ENCODE assay signal across 12 cellular contexts in the genomic region with DNA sequence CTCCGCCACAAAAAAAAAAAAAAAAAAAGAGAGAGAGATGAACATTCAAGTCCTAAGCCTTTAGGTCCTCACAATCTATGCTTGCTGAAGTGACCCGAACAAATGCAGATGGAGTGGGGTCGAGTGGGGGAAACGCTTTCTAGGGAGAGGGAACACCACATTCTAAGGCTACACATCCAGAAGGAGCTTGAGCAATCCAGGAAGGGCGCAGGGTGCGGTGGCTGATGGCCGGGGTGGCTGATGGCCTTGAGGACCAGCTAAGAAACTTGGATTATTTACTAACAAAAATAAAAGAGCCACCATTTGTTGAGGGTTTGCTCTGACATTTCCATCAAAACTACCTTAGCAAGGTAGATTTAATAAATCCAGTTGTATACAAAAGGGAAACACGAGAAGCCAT. TPM values are rescaled to one million over a fixed set of nuclear protein-coding genes. Genes with fewer than 3 reads are reported as not detected.
A peak's percentile ranks its signal among the peaks of the same experiment; 100 is the strongest.
DNase-seq lines count a peak whose midpoint lies in the region; FAIRE-seq and TF ChIP-seq lines count a peak whose summit lies in the region.
"Had no signal": no experiment of that assay in that cellular context is flagged by ENCODE, and none has a peak within 500 bp of the region (broad histone marks: within the 10 kb centered on the region; RNA-seq: fewer than 3 reads in every experiment).

No MANE protein-coding gene starts in this region.

- H3K79me2 ChIP-seq in GM23248 (ENCODE audit: insufficient read depth), result no peaks in the 10 kb centered on the region
- peaks cover 8% of the 10 kb centered on the region for H3K79me2 ChIP-seq in OCI-LY3 (ENCODE audit: low read length)
- H3K79me2 ChIP-seq in endothelial cell of umbilical vein (ENCODE audit: control insufficient read depth, insufficient read depth, low read length), result peaks cover 4% of the 10 kb centered on the region

- H3K27ac ChIP-seq in GM23248 (0 out of 2 replicates have a peak overlapping the region, but pooled peaks have one; percentile 30), OCI-LY3 (ENCODE audit: low read length) (no peak overlapping the region), endothelial cell of umbilical vein (ENCODE audit: insufficient read depth, low read depth, low read length) (no peak overlapping the region), neuronal stem cell (replicated peaks; ENCODE audit: low read length) (no peak overlapping the region)
- H3K27ac ChIP-seq: WERI-Rb-1 had no signal

- no peak overlapping the region for H2BK120ac ChIP-seq in neuronal stem cell (ENCODE audit: low read depth, low read length)

- TF ChIP-seq CTCF in OCI-LY3 (IDR thresholded peaks at IDR 0.05; ENCODE audit: low read depth, low read length), result no peak
- TF ChIP-seq CTCF in endothelial cell of umbilical vein (IDR thresholded peaks at IDR 0.05; ENCODE audit: extremely low read depth in 1 of 2, insufficient read depth in 1 of 2, low read depth in 1 of 2, low read length in 2 of 2), result no peak

- CTCF ChIA-PET in endothelial cell of umbilical vein (lab: Charles Lee), result interaction anchor here (0.6 to 2.2 kb wide), 4 partner anchors 86 to 436 kb away, joined by 3 to 11 read pairs (median 4); no protein-coding TSS in a partner anchor

- H4K8ac ChIP-seq in neuronal stem cell (ENCODE audit: low read depth, low read length), result no peak overlapping the region

- no peaks in the 10 kb centered on the region for H3K9me1 ChIP-seq in endothelial cell of umbilical vein (replicated peaks; ENCODE audit: control insufficient read depth, extremely low read depth, insufficient read depth, low read length)

- no peaks in the 10 kb centered on the region for H3F3A ChIP-seq in GM23248 (ENCODE audit: insufficient read depth)

- no peak overlapping the region for H3K18ac ChIP-seq in neuronal stem cell (ENCODE audit: low read length)

- H3K9me3 ChIP-seq in GM23248 (ENCODE audit: low read depth) (no peaks in the 10 kb centered on the region), OCI-LY3 (ENCODE audit: insufficient read depth, low read length) (no peaks in the 10 kb centered on the region), endothelial cell of umbilical vein (replicated peaks; ENCODE audit: control insufficient read depth, insufficient read depth, low read length) (no peaks in the 10 kb centered on the region), neuronal stem cell (replicated peaks in 1 of 2; ENCODE audit: control insufficient read depth in 2 of 2, insufficient read depth in 1 of 2, low read depth in 1 of 2, low read length in 2 of 2) (no peaks in the 10 kb centered on the region)
- H3K9me3 ChIP-seq: left ventricle myocardium inferior had no signal

- H3K4me2 ChIP-seq in GM23248 (ENCODE audit: unreplicated experiment), result no peak overlapping the region
- H3K4me2 ChIP-seq in OCI-LY3 (ENCODE audit: low read length), result peak overlapping the region; percentile 45
- H3K4me2 ChIP-seq in endothelial cell of umbilical vein (ENCODE audit: insufficient read depth, low read length), result no peak overlapping the region
- no peak overlapping the region for H3K4me2 ChIP-seq in neuronal stem cell (ENCODE audit: insufficient read depth, low read length, poor library complexity, severe bottlenecking)

- no TSS peak for BruUV-seq in endothelial cell of umbilical vein (replicated peaks; lab: Mats Ljungman, UMichigan)

- no peak overlapping the region for H3K4ac ChIP-seq in neuronal stem cell (ENCODE audit: low read length)

- 0 out of 2 replicates have a peak, but pooled peaks cover 5% of the 10 kb centered on the region for H3K36me3 ChIP-seq in GM23248 (ENCODE audit: low read depth)
- H3K36me3 ChIP-seq in OCI-LY3 (replicated peaks; ENCODE audit: low read depth, low read length), result peaks cover 9% of the 10 kb centered on the region
- peaks cover 0 to 4% of the 10 kb centered on the region in 2 experiments for H3K36me3 ChIP-seq in endothelial cell of umbilical vein (ENCODE audit: control insufficient read depth in 2 of 2, extremely low read depth in 1 of 2, insufficient read depth in 2 of 2, low read length in 2 of 2)
- H3K36me3 ChIP-seq in neuronal stem cell (replicated peaks in 1 of 2; ENCODE audit: control insufficient read depth in 2 of 2, insufficient read depth in 2 of 2, low read length in 2 of 2), result peaks cover 0 to 20% of the 10 kb centered on the region in 2 donors

- no peak overlapping the region for H3K14ac ChIP-seq in neuronal stem cell (ENCODE audit: low read length)

- no peak overlapping the region for H2BK12ac ChIP-seq in neuronal stem cell (ENCODE audit: low read length)

- no peak for TF ChIP-seq POLR2A in endothelial cell of umbilical vein (IDR thresholded peaks at IDR 0.05; ENCODE audit: low read depth, low read length)

- peak; percentile 8 for FAIRE-seq in endothelial cell of umbilical vein (lab: Jason Lieb, UNC)
- FAIRE-seq: frontal cortex had no signal

- no peak overlapping the region for H3K23ac ChIP-seq in neuronal stem cell (ENCODE audit: low read depth, low read length, poor library complexity)

- no peaks in the 10 kb centered on the region for H3K79me1 ChIP-seq in neuronal stem cell (ENCODE audit: low read depth, low read length)

- no peak overlapping the region for H3K4me3 ChIP-seq in GM23248
- no peak overlapping the region for H3K4me3 ChIP-seq in OCI-LY3 (ENCODE audit: low read length)
- no peak overlapping the region for H3K4me3 ChIP-seq in endothelial cell of umbilical vein (replicated peaks in 1 of 3; ENCODE audit: insufficient read depth in 1 of 3, low read depth in 1 of 3, low read length in 3 of 3)
- no peak overlapping the region for H3K4me3 ChIP-seq in neuronal stem cell (ENCODE audit: low read length in 2 of 2)

- H3K27me3 ChIP-seq in GM23248 (replicated peaks; ENCODE audit: insufficient read depth), result no peaks in the 10 kb centered on the region
- H3K27me3 ChIP-seq in OCI-LY3 (ENCODE audit: low read depth, low read length), result no peaks in the 10 kb centered on the region
- no peaks in the 10 kb centered on the region for H3K27me3 ChIP-seq in endothelial cell of umbilical vein (ENCODE audit: control insufficient read depth in 2 of 2, insufficient read depth in 2 of 2, low read length in 2 of 2)
- H3K27me3 ChIP-seq in neuronal stem cell (ENCODE audit: control insufficient read depth in 3 of 3, insufficient read depth in 3 of 3, low read depth in 1 of 3, low read length in 3 of 3), result no peaks in the 10 kb centered on the region

- H2BK15ac ChIP-seq in neuronal stem cell (ENCODE audit: low read length), result no peak overlapping the region

- DNase-seq in GM23248 (no peak), endothelial cell of umbilical vein (ENCODE audit: low read depth, low spot score) (no peak), neuronal stem cell (ENCODE audit: low spot score) (no peak), CD1c-positive myeloid dendritic cell (ENCODE audit: extremely low spot score) (no peak), NCI-H1436 (lab: John Stamatoyannopoulos, UW) (no peak), cortex of kidney (lab: John Stamatoyannopoulos, UW) (no peak), KG1 (lab: John Stamatoyannopoulos, UW) (no peak)

- no peaks in the 10 kb centered on the region for H4K20me1 ChIP-seq in GM23248 (ENCODE audit: insufficient read depth)
- H4K20me1 ChIP-seq in OCI-LY3 (ENCODE audit: insufficient read depth, low read length), result no peaks in the 10 kb centered on the region
- no peaks in the 10 kb centered on the region for H4K20me1 ChIP-seq in endothelial cell of umbilical vein (replicated peaks; ENCODE audit: control insufficient read depth, extremely low read depth, insufficient read depth, low read length)

- H3K4me1 ChIP-seq in GM23248 (ENCODE audit: insufficient read depth) (no peaks in the 10 kb centered on the region), OCI-LY3 (ENCODE audit: low read length) (peaks cover 10% of the 10 kb centered on the region), endothelial cell of umbilical vein (ENCODE audit: control insufficient read depth, extremely low read depth, insufficient read depth, low read length) (peaks cover 4% of the 10 kb centered on the region), neuronal stem cell (ENCODE audit: control insufficient read depth in 2 of 2, insufficient read depth in 1 of 2, low read depth in 1 of 2, low read length in 2 of 2) (peaks cover 4 to 5% of the 10 kb centered on the region in 2 donors)

- in situ Hi-C loops in GM23248 (cut with MboI), result loop anchor here (10.0 to 25.0 kb wide), 2 partner anchors 159 to 431 kb away; a partner anchor contains a TSS

- H3K9ac ChIP-seq in GM23248 (peak overlapping the region; percentile 93; the same call in 1 of the 2 replicates), OCI-LY3 (ENCODE audit: low read length) (no peak overlapping the region), endothelial cell of umbilical vein (replicated peaks; ENCODE audit: extremely low read depth, insufficient read depth, low read length) (no peak overlapping the region), neuronal stem cell (ENCODE audit: low read depth, low read length, poor library complexity) (no peak overlapping the region)

- H2AK5ac ChIP-seq in neuronal stem cell (ENCODE audit: low read depth, low read length), result no peak overlapping the region

- intact Hi-C loops in endothelial cell of umbilical vein (cut with micrococcal nuclease), result no loop called here

- no peak overlapping the region for H4K91ac ChIP-seq in neuronal stem cell (ENCODE audit: low read depth, low read length, poor library complexity)

- H3K9me2 ChIP-seq in GM23248 (ENCODE audit: insufficient read depth), result no peaks in the 10 kb centered on the region

- POLR2A ChIA-PET in endothelial cell of umbilical vein (lab: Charles Lee), result no interaction called here

- WGBS in GM23248 (ENCODE audit: low coverage in 1 of 2, low lambda C conversion rate in 2 of 2, missing lambda C conversion rate in 2 of 2), 2 experiments, result 90 to 94% methylated on average over 7 to 8 of the region's 8 CpGs
- no CpG with 5 or more reads among the region's 8 CpGs for WGBS in neuronal stem cell (ENCODE audit: extremely low coverage in 2 of 2, insufficient read length in 2 of 2, insufficient replicate concordance in 1 of 2), 2 donors

- dilution Hi-C loops in endothelial cell of umbilical vein (cut with MboI; ENCODE audit: extremely low pct_ligation_motif_present, low sequenced_read_pairs), result no loop called here

- H2AFZ ChIP-seq in GM23248 (peak overlapping the region; percentile 95), OCI-LY3 (ENCODE audit: low read depth, low read length) (peak overlapping the region; percentile 68; the same call in 1 of the 2 replicates), endothelial cell of umbilical vein (ENCODE audit: low read depth, low read length) (peak overlapping the region; percentile 64), neuronal stem cell (ENCODE audit: low read length) (peak overlapping the region; percentile 49)
- H2AFZ ChIP-seq: GM23338 had no signal

- no peak overlapping the region for H2BK5ac ChIP-seq in neuronal stem cell (ENCODE audit: low read length)

RNA-seq across cellular contexts. Expression of a gene that starts 0.8 kb away (rescaled TPM):
- total RNA-seq in GM23248 (2014; rRNA removed; shearing (Covaris generic)), result 7.3 and 14.1 TPM in 2 replicates
- polyA plus RNA-seq in GM23248 (2016; fragmentation: Nextera tagmentation; extraction: Ambion mirVana) (13.7 and 15.7 TPM in 2 replicates), endothelial cell of umbilical vein (21.7 and 22.6 TPM in 2 replicates)
- total RNA-seq in endothelial cell of umbilical vein, result 15.7 and 19.7 TPM in 2 replicates
- polyA plus RNA-seq in endothelial cell of umbilical vein (2011; cell fraction: cytosol; rRNA removed), result 26.5 and 28.0 TPM in 2 replicates
- polyA plus RNA-seq in endothelial cell of umbilical vein (2011; cell fraction: nucleus; rRNA removed), result 23.8 and 27.3 TPM in 2 replicates
- polyA plus RNA-seq in endothelial cell of umbilical vein (2012), result 13.6 and 14.8 TPM in 2 replicates
- polyA minus RNA-seq in endothelial cell of umbilical vein, result 11.5 and 11.6 TPM in 2 replicates
- polyA minus RNA-seq in endothelial cell of umbilical vein (2011; cell fraction: cytosol; rRNA and poly(A)+ RNA removed), result 5.1 TPM
- 6.7 and 7.2 TPM in 2 replicates for polyA minus RNA-seq in endothelial cell of umbilical vein (2011; cell fraction: nucleus; rRNA and poly(A)+ RNA removed)
- 14.8 TPM for polyA plus RNA-seq in neuronal stem cell (2013, experiment 1 of 2)
- polyA plus RNA-seq in neuronal stem cell (2013, experiment 2 of 2), result 14.6 TPM
